1 cellular context compared by ENCODE assay signal in the genomic region with DNA sequence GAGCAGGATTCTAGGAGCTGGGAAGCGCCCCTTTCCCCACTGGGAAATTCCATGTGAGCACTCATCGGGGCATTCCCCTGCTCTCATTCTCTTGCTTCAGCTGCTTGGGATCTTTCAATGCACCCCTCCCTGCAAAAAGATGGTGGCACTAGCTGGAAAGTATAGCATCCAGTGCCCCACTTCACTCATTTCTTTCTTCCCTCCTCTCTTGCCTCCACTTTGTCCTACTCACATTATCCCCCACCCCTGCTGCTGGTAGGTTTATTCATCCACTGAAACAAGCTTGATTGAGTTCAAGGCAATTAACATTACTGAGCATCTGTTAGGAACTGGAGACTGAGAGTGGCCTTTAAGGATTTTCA.
TF ChIP-seq lines count a peak whose summit lies in the region.

No MANE protein-coding gene starts in this region.

TF ChIP-seq in IMR-90, 13 proteins besides CTCF, POLR2A, EP300 and RAD21:
- TF ChIP-seq MAZ (IDR thresholded peaks at IDR 0.05; ENCODE audit: borderline replicate concordance, low read depth, low read length) (no peak), SMC3 (IDR thresholded peaks at IDR 0.05; ENCODE audit: low read depth, low read length) (no peak), MXI1 (IDR thresholded peaks at IDR 0.05; ENCODE audit: borderline replicate concordance, low read depth, low read length) (no peak), CEBPB (IDR thresholded peaks at IDR 0.05; ENCODE audit: low read depth, low read length) (no peak), NFE2L2 (IDR thresholded peaks at IDR 0.05; ENCODE audit: low read depth, low read length) (no peak), BHLHE40 (IDR thresholded peaks at IDR 0.05; ENCODE audit: low read depth, low read length) (no peak), FOS (IDR thresholded peaks at IDR 0.05; ENCODE audit: low read depth, low read length) (no peak)
- TF ChIP-seq, protein P1, sequence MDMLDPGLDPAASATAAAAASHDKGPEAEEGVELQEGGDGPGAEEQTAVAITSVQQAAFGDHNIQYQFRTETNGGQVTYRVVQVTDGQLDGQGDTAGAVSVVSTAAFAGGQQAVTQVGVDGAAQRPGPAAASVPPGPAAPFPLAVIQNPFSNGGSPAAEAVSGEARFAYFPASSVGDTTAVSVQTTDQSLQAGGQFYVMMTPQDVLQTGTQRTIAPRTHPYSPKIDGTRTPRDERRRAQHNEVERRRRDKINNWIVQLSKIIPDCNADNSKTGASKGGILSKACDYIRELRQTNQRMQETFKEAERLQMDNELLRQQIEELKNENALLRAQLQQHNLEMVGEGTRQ (IDR thresholded peaks at IDR 0.05; ENCODE audit: low read depth, low read length): no peak
TF ChIP-seq in IMR-90: peak in this region for 0.
